9 cellular contexts compared by ENCODE assay signal in genomic region chr19:22634450-22634827, GRCh38. TPM values are rescaled to one million over a fixed set of nuclear protein-coding genes. Genes with fewer than 3 reads are reported as not detected.
DNase-seq lines count a peak whose midpoint lies in the region; ATAC-seq and TF ChIP-seq lines count a peak whose summit lies in the region.
"Had no signal": no experiment of that assay in that cellular context is flagged by ENCODE, and none has a peak within 500 bp of the region (broad histone marks: within the 10 kb centered on the region; RNA-seq: fewer than 3 reads in every experiment).

No MANE protein-coding gene starts in this region.

- no peaks in the 10 kb centered on the region for H3K27me3 ChIP-seq in foreskin keratinocyte

- H3K36me3 Mint-ChIP-seq in T-helper 2 cell treated with Interferon-gamma antibody and Interleukin-4, amounts not matched to agents 5 μg/mL and 100 μg/mL, for 36 hours (ENCODE audit: low read depth) = no peaks in the 10 kb centered on the region
- H3K36me3 Mint-ChIP-seq in stimulated activated naive CD8-positive, alpha-beta T cell treated with anti-CD3 and anti-CD28 coated beads, Interleukin-15, Interleukin-2, amounts not matched to agents 100 ng/mL and 50 ng/mL, for 24 hours (ENCODE audit: low read depth) = peaks cover 8% of the 10 kb centered on the region
- H3K36me3 Mint-ChIP-seq in mesothelial cell of epicardium = no peaks in the 10 kb centered on the region

- H3K9me3 Mint-ChIP-seq in T-helper 2 cell treated with Interferon-gamma antibody and Interleukin-4, amounts not matched to agents 5 μg/mL and 100 μg/mL, for 36 hours = peaks cover 22% of the 10 kb centered on the region
- H3K9me3 Mint-ChIP-seq in stimulated activated naive CD8-positive, alpha-beta T cell treated with anti-CD3 and anti-CD28 coated beads, Interleukin-15, Interleukin-2, amounts not matched to agents 100 ng/mL and 50 ng/mL, for 24 hours = peaks cover 4% of the 10 kb centered on the region
- H3K9me3 Mint-ChIP-seq in mesothelial cell of epicardium = peaks cover 23% of the 10 kb centered on the region

- H3K27ac Mint-ChIP-seq in T-helper 2 cell treated with Interferon-gamma antibody and Interleukin-4, amounts not matched to agents 5 μg/mL and 100 μg/mL, for 36 hours = no peak overlapping the region
- H3K27ac Mint-ChIP-seq in stimulated activated naive CD8-positive, alpha-beta T cell treated with anti-CD3 and anti-CD28 coated beads, Interleukin-15, Interleukin-2, amounts not matched to agents 100 ng/mL and 50 ng/mL, for 24 hours = peak overlapping the region; percentile 67
- no peak overlapping the region for H3K27ac Mint-ChIP-seq in mesothelial cell of epicardium

- H3K4me3 Mint-ChIP-seq in T-helper 2 cell treated with Interferon-gamma antibody and Interleukin-4, amounts not matched to agents 5 μg/mL and 100 μg/mL, for 36 hours = peak overlapping the region; percentile 54
- H3K4me3 Mint-ChIP-seq in stimulated activated naive CD8-positive, alpha-beta T cell treated with anti-CD3 and anti-CD28 coated beads, Interleukin-15, Interleukin-2, amounts not matched to agents 100 ng/mL and 50 ng/mL, for 24 hours = peak overlapping the region; percentile 92
- H3K4me3 Mint-ChIP-seq in mesothelial cell of epicardium = no peak overlapping the region

- TF ChIP-seq CTCF in foreskin keratinocyte (conservative IDR thresholded peaks at IDR 0.05) (no peak), mesothelial cell of epicardium (IDR thresholded peaks at IDR 0.05; ENCODE audit: unreplicated experiment) (no peak)

- no peak overlapping the region for H3K27ac ChIP-seq in foreskin keratinocyte
- H3K27ac ChIP-seq: A549 had no signal

- H3K27me3 Mint-ChIP-seq in T-helper 2 cell treated with Interferon-gamma antibody and Interleukin-4, amounts not matched to agents 5 μg/mL and 100 μg/mL, for 36 hours (ENCODE audit: low read depth) = no peaks in the 10 kb centered on the region
- H3K27me3 Mint-ChIP-seq in stimulated activated naive CD8-positive, alpha-beta T cell treated with anti-CD3 and anti-CD28 coated beads, Interleukin-15, Interleukin-2, amounts not matched to agents 100 ng/mL and 50 ng/mL, for 24 hours = no peaks in the 10 kb centered on the region
- no peaks in the 10 kb centered on the region for H3K27me3 Mint-ChIP-seq in mesothelial cell of epicardium (ENCODE audit: low read depth)

- DNase-seq in T-helper 2 cell treated with Interferon-gamma antibody and Interleukin-4, amounts not matched to agents 5 μg/mL and 100 μg/mL, for 36 hours (ENCODE audit: low spot score) = no peak
- no peak for DNase-seq in T-helper 2 cell
- DNase-seq in RPMI8226 = peak; percentile 8
- peak in 1 of 2 donors; percentile 3 for DNase-seq in foreskin keratinocyte
- DNase-seq in mesothelial cell of epicardium (ENCODE audit: low spot score in 2 of 2, unreplicated experiment in 2 of 2) = no peak

- H3K4me1 Mint-ChIP-seq in T-helper 2 cell treated with Interferon-gamma antibody and Interleukin-4, amounts not matched to agents 5 μg/mL and 100 μg/mL, for 36 hours (ENCODE audit: low read depth) = no peaks in the 10 kb centered on the region
- H3K4me1 Mint-ChIP-seq in stimulated activated naive CD8-positive, alpha-beta T cell treated with anti-CD3 and anti-CD28 coated beads, Interleukin-15, Interleukin-2, amounts not matched to agents 100 ng/mL and 50 ng/mL, for 24 hours (ENCODE audit: low read depth) = peaks cover 6% of the 10 kb centered on the region
- H3K4me1 Mint-ChIP-seq in mesothelial cell of epicardium = no peaks in the 10 kb centered on the region

- no peaks in the 10 kb centered on the region for H3K4me1 ChIP-seq in foreskin keratinocyte
- H3K4me1 ChIP-seq: A549 had no signal

- ATAC-seq in foreskin keratinocyte (peak; percentile 55), HG03378 (IDR thresholded peaks at IDR 0.05; ENCODE audit: unreplicated experiment) (no peak), HG02884 (IDR thresholded peaks at IDR 0.05; ENCODE audit: unreplicated experiment) (no peak)
- ATAC-seq: A549 had no signal

RNA-seq across cellular contexts. Expression of gene ZNF492, which starts 0.3 kb away (rescaled TPM):
- total RNA-seq in foreskin keratinocyte (0.61 and 1.9 TPM in 2 replicates), mesothelial cell of epicardium (not detected in 3 replicates)
- polyA plus RNA-seq in foreskin keratinocyte = 0.16 and 0.41 TPM in 2 replicates
- polyA plus RNA-seq: A549 had no signal
